Comparison of ENCODE assay signal across 10 cellular contexts in genomic region chr4:140296871-140297570, GRCh38.
A peak's percentile ranks its signal among the peaks of the same experiment; 100 is the strongest.
DNase-seq lines count a peak whose midpoint lies in the region; ATAC-seq and TF ChIP-seq lines count a peak whose summit lies in the region.
"Had no signal": no experiment of that assay in that cellular context is flagged by ENCODE, and none has a peak within 500 bp of the region (broad histone marks: within the 10 kb centered on the region; RNA-seq: fewer than 3 reads in every experiment).

No MANE protein-coding gene starts in this region.

- no peak overlapping the region for H3K4ac ChIP-seq in mesendoderm (ENCODE audit: low read depth, low read length)

- H3K36me3 ChIP-seq in WERI-Rb-1 (no peaks in the 10 kb centered on the region), mesendoderm (ENCODE audit: control insufficient read depth, insufficient read depth, low read length) (no peaks in the 10 kb centered on the region), right atrium auricular region (no peaks in the 10 kb centered on the region)
- H3K36me3 ChIP-seq: prostate gland had no signal

- H3K9ac ChIP-seq in mesendoderm (ENCODE audit: low read length), result no peak overlapping the region

- H3K23ac ChIP-seq in mesendoderm (ENCODE audit: low read length), result no peak overlapping the region

- H3K56ac ChIP-seq in mesendoderm (ENCODE audit: low read length), result no peak overlapping the region

- no peak overlapping the region for H3K18ac ChIP-seq in mesendoderm (ENCODE audit: low read length)

- no peak overlapping the region for H2BK15ac ChIP-seq in mesendoderm (replicated peaks; ENCODE audit: low read depth)

- no peak overlapping the region for H4K5ac ChIP-seq in mesendoderm (ENCODE audit: low read length)

- no peak overlapping the region for H4K8ac ChIP-seq in mesendoderm (ENCODE audit: low read depth, low read length)

- H3K4me1 ChIP-seq in mesendoderm (ENCODE audit: control insufficient read depth, low read depth, low read length) (peaks cover 1% of the 10 kb centered on the region), right atrium auricular region (peaks cover 0 to 12% of the 10 kb centered on the region in 2 donors)
- H3K4me1 ChIP-seq: prostate gland had no signal

- DNase-seq in AG04450 (ENCODE audit: low read depth, low spot score), result no peak
- DNase-seq in NCI-H1092 (lab: John Stamatoyannopoulos, UW), result peak; percentile 58
- no peak for DNase-seq in WERI-Rb-1
- peak; percentile 36 for DNase-seq in mesendoderm
- DNase-seq in SW 1271 (lab: John Stamatoyannopoulos, UW), result no peak
- DNase-seq in right atrium auricular region (ENCODE audit: low spot score), result no peak
- DNase-seq: activated naive CD4-positive, alpha-beta T cell treated with anti-CD3 and anti-CD28 coated beads, Interleukin-2, amount 10 ng/mL, durations not matched to agents 7 days and 5 days had no signal

- no peak overlapping the region for H2BK120ac ChIP-seq in mesendoderm (ENCODE audit: low read depth, low read length)

- H3K79me1 ChIP-seq in mesendoderm (ENCODE audit: low read length), result no peaks in the 10 kb centered on the region

- WGBS in mesendoderm (ENCODE audit: extremely low coverage, insufficient coverage, low lambda C conversion rate), result no CpG with 5 or more reads among the region's 10 CpGs

- peak overlapping the region; percentile 31 for H3K27ac ChIP-seq in AG04450 (ENCODE audit: low read depth, low read length)
- H3K27ac ChIP-seq in WERI-Rb-1, result 0 out of 2 replicates have a peak overlapping the region, but pooled peaks have one; percentile 10
- no peak overlapping the region for H3K27ac ChIP-seq in mesendoderm (ENCODE audit: low read depth, low read length)
- no peak overlapping the region for H3K27ac ChIP-seq in right atrium auricular region
- H3K27ac ChIP-seq: prostate gland had no signal

- CTCF ChIA-PET in AG04450 (lab: Charles Lee), result no interaction called here

- no peak for TF ChIP-seq CTCF in AG04450 (IDR thresholded peaks at IDR 0.05; ENCODE audit: low read depth, low read length)
- TF ChIP-seq CTCF in WERI-Rb-1 (IDR thresholded peaks at IDR 0.05; ENCODE audit: low read depth, low read length), result no peak
- TF ChIP-seq CTCF in right atrium auricular region (IDR thresholded peaks at IDR 0.05), result no peak

- H3K4me2 ChIP-seq in mesendoderm (ENCODE audit: low read length), result no peak overlapping the region

- POLR2A ChIA-PET in AG04450 (lab: Yijun Ruan, JAX), result interaction anchor here (1.0 kb wide), 1 partner anchor 12 kb away, joined by 5 read pairs; no protein-coding TSS in a partner anchor

- ATAC-seq in GM21528 (IDR thresholded peaks at IDR 0.05; ENCODE audit: low FRiP score, unreplicated experiment) (no peak), GM21447 (IDR thresholded peaks at IDR 0.05; ENCODE audit: unreplicated experiment) (no peak)

- no peak overlapping the region for H3K4me3 ChIP-seq in AG04450 (ENCODE audit: low read depth, low read length)
- no peak overlapping the region for H3K4me3 ChIP-seq in WERI-Rb-1 (ENCODE audit: low read depth, low read length)
- no peak overlapping the region for H3K4me3 ChIP-seq in mesendoderm (ENCODE audit: low read length)
- no peak overlapping the region for H3K4me3 ChIP-seq in right atrium auricular region
- H3K4me3 ChIP-seq: prostate gland had no signal

- H3K9me3 ChIP-seq in AG04450 (ENCODE audit: control insufficient read depth, insufficient read depth, low read length) (no peaks in the 10 kb centered on the region; the same call in 1 of the 2 replicates), WERI-Rb-1 (ENCODE audit: severe bottlenecking) (no peaks in the 10 kb centered on the region), right atrium auricular region (no peaks in the 10 kb centered on the region)
- H3K9me3 ChIP-seq: prostate gland had no signal

- H3K79me2 ChIP-seq in mesendoderm (ENCODE audit: control insufficient read depth, insufficient read depth, low read length), result no peaks in the 10 kb centered on the region

- no peak overlapping the region for H2BK5ac ChIP-seq in mesendoderm (ENCODE audit: low read length)

- H3K27me3 ChIP-seq in AG04450 (ENCODE audit: control insufficient read depth, insufficient read depth, low read length) (no peaks in the 10 kb centered on the region), WERI-Rb-1 (ENCODE audit: insufficient read depth, low read depth, severe bottlenecking) (no peaks in the 10 kb centered on the region), mesendoderm (ENCODE audit: insufficient read depth, low read length, poor library complexity) (no peaks in the 10 kb centered on the region), right atrium auricular region (no peaks in the 10 kb centered on the region)

- H2AK5ac ChIP-seq in mesendoderm (ENCODE audit: low read length), result no peak overlapping the region

Comparison
In these comparisons a context has a peak if more than half of its experiments do, and no peak if none do; other contexts are left out.
1. DNase-seq: peak in NCI-H1092 (single experiment) and mesendoderm (single experiment); none in AG04450 (single experiment), WERI-Rb-1 (single experiment), SW 1271 (0 of 2) and right atrium auricular region (single experiment).
2. H3K27ac ChIP-seq: peak in AG04450 (single experiment) and WERI-Rb-1 (single experiment); none in mesendoderm (single experiment) and right atrium auricular region (0 of 2).